Comparison of ENCODE assay signal across 17 cellular contexts in the genomic region with DNA sequence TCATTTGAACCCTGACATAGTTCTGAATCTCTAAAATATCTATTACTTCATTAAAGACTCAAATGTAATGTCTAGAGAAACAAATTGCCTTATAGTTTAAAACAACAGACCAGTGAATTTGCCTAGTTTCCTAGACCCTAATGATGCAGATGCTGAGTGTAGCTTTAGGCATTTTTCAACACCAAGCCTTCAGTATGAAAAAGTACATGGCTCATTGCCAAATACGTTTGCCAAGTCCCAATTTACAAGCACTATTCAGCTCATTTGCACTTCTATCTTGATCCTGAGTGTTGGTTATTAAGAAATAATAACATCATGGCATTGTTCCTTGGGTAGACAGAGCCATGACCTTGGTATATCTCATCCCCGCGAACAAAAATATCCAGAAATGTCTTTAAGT. TPM values are rescaled to one million over a fixed set of nuclear protein-coding genes. Genes with fewer than 3 reads are reported as not detected.
DNase-seq lines count a peak whose midpoint lies in the region; ATAC-seq lines count a peak whose summit lies in the region.
"Had no signal": no experiment of that assay in that cellular context is flagged by ENCODE, and none has a peak within 500 bp of the region (broad histone marks: within the 10 kb centered on the region; RNA-seq: fewer than 3 reads in every experiment).

No MANE protein-coding gene starts in this region.

- no peak overlapping the region for H3K9ac ChIP-seq in subcutaneous abdominal adipose tissue (ENCODE audit: low read length in 5 of 5)

- H3K9me3 ChIP-seq in subcutaneous abdominal adipose tissue (ENCODE audit: control insufficient read depth in 5 of 5, low read length in 5 of 5): no peaks in the 10 kb centered on the region
- H3K9me3 ChIP-seq: prostate gland had no signal

- H3K4me1 ChIP-seq in subcutaneous abdominal adipose tissue (ENCODE audit: control insufficient read depth in 5 of 5, insufficient read depth in 5 of 5, low read length in 5 of 5): peaks cover 2 to 23% (median 15%) of the 10 kb centered on the region in 5 donors
- H3K4me1 ChIP-seq: prostate gland had no signal

- DNase-seq in Right ventricle myocardium superior (no peak), Right ventricle myocardium inferior (ENCODE audit: missing footprints) (no peak), RPMI7951 (ENCODE audit: low read depth) (peak; percentile 42), fibroblast of gingiva (ENCODE audit: low read depth) (peak; percentile 50)
- DNase-seq: activated CD4-positive, alpha-beta T cell treated with anti-CD3 and anti-CD28 coated beads for 4 hours; H9; NCI-H1092 treated with DMSO at 0.1 percent for 48 hours; stimulated activated CD4-positive, alpha-beta T cell treated with anti-CD3 and anti-CD28 coated beads, Interleukin-2, amount 100 ng/mL, for 48 hours; stimulated activated naive CD4-positive, alpha-beta T cell; T-helper 2 cell had no signal

- peak; percentile 45 for ATAC-seq in Right ventricle myocardium superior (ENCODE audit: poor library complexity)
- ATAC-seq in Right ventricle myocardium inferior: no peak
- ATAC-seq in GM21619 (IDR thresholded peaks at IDR 0.05; ENCODE audit: unreplicated experiment): no peak
- no peak for ATAC-seq in GM18520 (IDR thresholded peaks at IDR 0.05; ENCODE audit: unreplicated experiment)
- no peak for ATAC-seq in GM21381 (IDR thresholded peaks at IDR 0.05; ENCODE audit: unreplicated experiment)

- no peaks in the 10 kb centered on the region for H3K27me3 ChIP-seq in subcutaneous abdominal adipose tissue (ENCODE audit: control insufficient read depth in 5 of 5, insufficient read depth in 4 of 5, low read length in 5 of 5)

- intact Hi-C loops in Right ventricle myocardium superior (cut with DNase I): no loop called here
- intact Hi-C loops in Right ventricle myocardium inferior (cut with DNase I): no loop called here

- no peak overlapping the region for H3K4me3 ChIP-seq in subcutaneous abdominal adipose tissue (ENCODE audit: low read depth in 1 of 5, low read length in 5 of 5)
- H3K4me3 ChIP-seq: prostate gland had no signal

- peak overlapping the region; percentile 68 for H3K27ac ChIP-seq in subcutaneous abdominal adipose tissue (ENCODE audit: low read depth, low read length)
- H3K27ac ChIP-seq: prostate gland had no signal

- no peaks in the 10 kb centered on the region for H3K36me3 ChIP-seq in subcutaneous abdominal adipose tissue (ENCODE audit: control insufficient read depth in 5 of 5, insufficient read depth in 5 of 5, low read length in 5 of 5)
- H3K36me3 ChIP-seq: prostate gland had no signal

RNA-seq across cellular contexts. Expression of gene EOMES, which starts 46.8 kb away (rescaled TPM):
- 0.08 TPM for total RNA-seq in Right ventricle myocardium superior
- 0.08 TPM for total RNA-seq in Right ventricle myocardium inferior
- not detected in 2 replicates for total RNA-seq in RPMI7951 (2014; rRNA removed; shearing (Covaris generic))
- total RNA-seq: epithelial cell of proximal tubule, OCI-LY7 had no signal

Comparison
In these comparisons a context has a peak if more than half of its experiments do, and no peak if none do; other contexts are left out.
1. DNase-seq: peak in RPMI7951 (single experiment) and fibroblast of gingiva (single experiment); none in Right ventricle myocardium superior (single experiment) and Right ventricle myocardium inferior (single experiment).